Comparison of ENCODE assay signal across 12 cellular contexts in the genomic region with DNA sequence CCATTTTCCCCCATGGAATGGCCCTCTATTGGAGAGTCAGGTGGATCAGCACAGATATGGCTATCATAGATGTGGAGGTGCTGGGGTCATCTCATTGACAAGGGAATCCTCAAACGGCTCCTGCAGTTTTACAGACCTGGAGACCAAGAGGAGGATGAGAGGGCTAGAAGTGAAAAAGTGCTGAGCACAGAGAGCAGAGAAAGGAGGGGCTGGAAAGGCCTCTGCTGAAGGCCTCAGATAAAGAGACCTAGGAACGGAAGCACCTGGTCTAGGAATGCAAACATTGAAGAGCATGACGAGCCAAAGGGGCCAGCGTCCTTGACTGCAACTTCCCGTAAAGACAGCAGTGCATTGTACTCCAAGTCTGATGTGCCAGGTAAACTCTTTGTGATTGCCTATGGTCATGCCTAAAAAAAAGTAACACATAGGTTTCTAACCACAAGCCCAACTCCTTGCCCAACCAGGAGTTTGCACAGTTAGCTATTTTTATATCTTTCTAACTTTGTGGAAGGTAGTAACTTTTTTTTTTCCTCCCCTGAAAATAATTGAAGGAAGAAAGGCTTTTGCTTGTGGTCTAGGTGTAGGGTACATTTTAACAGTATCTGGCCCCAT.
A peak's percentile ranks its signal among the peaks of the same experiment; 100 is the strongest.
DNase-seq lines count a peak whose midpoint lies in the region; ATAC-seq and TF ChIP-seq lines count a peak whose summit lies in the region.
"Had no signal": no experiment of that assay in that cellular context is flagged by ENCODE, and none has a peak within 500 bp of the region (broad histone marks: within the 10 kb centered on the region; RNA-seq: fewer than 3 reads in every experiment).

No MANE protein-coding gene starts in this region.

- H3K27me3 Mint-ChIP-seq in nephron progenitor cell (ENCODE audit: low read depth, poor library complexity): no peaks in the 10 kb centered on the region

- no peaks in the 10 kb centered on the region for H3K4me1 Mint-ChIP-seq in nephron progenitor cell

- peak; percentile 88 for DNase-seq in SHP77 (lab: John Stamatoyannopoulos, UW)
- DNase-seq in nephron progenitor cell: no peak
- no peak for DNase-seq in GM03348 (ENCODE audit: low spot score)
- DNase-seq in NCI-H2227 (lab: John Stamatoyannopoulos, UW; ENCODE audit: unreplicated experiment): no peak
- DNase-seq: activated T-cell treated with anti-CD3 and anti-CD28 coated beads, Interleukin-2, amount 50 U/mL, for 72 hours; heart left ventricle; NCI-H2227 treated with DMSO at 0.1 percent for 48 hours; stimulated activated CD4-positive, alpha-beta T cell treated with anti-CD3 and anti-CD28 coated beads, Interleukin-2, amount 100 ng/mL, for 24 hours; testis had no signal

- peak overlapping the region; percentile 61 for H3K27ac Mint-ChIP-seq in nephron progenitor cell
- H3K27ac Mint-ChIP-seq: activated T-cell treated with anti-CD3 and anti-CD28 coated beads, Interleukin-2, amount 50 U/mL, for 72 hours had no signal

- H3K4me3 Mint-ChIP-seq in nephron progenitor cell: no peak overlapping the region
- H3K4me3 Mint-ChIP-seq: activated T-cell treated with anti-CD3 and anti-CD28 coated beads, Interleukin-2, amount 50 U/mL, for 72 hours had no signal

- ATAC-seq in GM19452 (IDR thresholded peaks at IDR 0.05; ENCODE audit: unreplicated experiment) (peak; percentile 51), HG03064 (IDR thresholded peaks at IDR 0.05; ENCODE audit: low read depth, unreplicated experiment) (peak; percentile 80), GM21619 (IDR thresholded peaks at IDR 0.05; ENCODE audit: unreplicated experiment) (no peak)
- ATAC-seq: activated T-cell treated with anti-CD3 and anti-CD28 coated beads, Interleukin-2, amount 50 U/mL, for 72 hours had no signal

- peaks cover 16% of the 10 kb centered on the region for H3K36me3 Mint-ChIP-seq in nephron progenitor cell (ENCODE audit: low read depth)

- TF ChIP-seq CTCF in nephron progenitor cell (IDR thresholded peaks at IDR 0.05): no peak

- no peaks in the 10 kb centered on the region for H3K9me3 Mint-ChIP-seq in nephron progenitor cell
- H3K9me3 Mint-ChIP-seq: activated T-cell treated with anti-CD3 and anti-CD28 coated beads, Interleukin-2, amount 50 U/mL, for 72 hours had no signal

Comparison
In these comparisons a context has a peak if more than half of its experiments do, and no peak if none do; other contexts are left out.
1. DNase-seq: peak in SHP77 (2 of 2); none in nephron progenitor cell (single experiment), GM03348 (single experiment) and NCI-H2227 (single experiment).